8 cellular contexts compared by ENCODE assay signal in genomic region chr3:49171775-49172500, GRCh38. TPM values are rescaled to one million over a fixed set of nuclear protein-coding genes. Genes with fewer than 3 reads are reported as not detected.
DNase-seq lines count a peak whose midpoint lies in the region; ATAC-seq and TF ChIP-seq lines count a peak whose summit lies in the region.

No MANE protein-coding gene starts in this region.

- H4K20me1 ChIP-seq in Karpas-422 (ENCODE audit: insufficient read depth, low read depth, low read length): no peaks in the 10 kb centered on the region

- H3K27ac ChIP-seq in Karpas-422 (ENCODE audit: low read length) (no peak overlapping the region), duodenal mucosa (ENCODE audit: low read depth, low read length) (peak overlapping the region; percentile 28)

- H3K4me1 ChIP-seq in Karpas-422 (ENCODE audit: low read length) (peaks cover 10% of the 10 kb centered on the region), duodenal mucosa (ENCODE audit: control insufficient read depth in 1 of 2, insufficient read depth in 2 of 2, low read length in 2 of 2) (peaks cover 23 to 30% of the 10 kb centered on the region in 2 donors)

- ATAC-seq in natural killer cell: no peak
- no peak for ATAC-seq in GM19351 (IDR thresholded peaks at IDR 0.05; ENCODE audit: unreplicated experiment)

- intact Hi-C loops in natural killer cell (cut with micrococcal nuclease): loop anchor here (1.0 kb wide), 1 partner anchor 277 kb away; no protein-coding TSS in a partner anchor

- no peaks in the 10 kb centered on the region for H3K9me3 Mint-ChIP-seq in natural killer cell

- no peak for TF ChIP-seq CTCF in natural killer cell (IDR thresholded peaks at IDR 0.05)

- no peak overlapping the region for H3K27ac Mint-ChIP-seq in natural killer cell

- H3K4me3 ChIP-seq in Karpas-422 (ENCODE audit: low read length) (peak overlapping the region; percentile 69), duodenal mucosa (ENCODE audit: low read depth in 1 of 2, low read length in 2 of 2) (peak overlapping the region; percentile 87 to 96)

- peak overlapping the region; percentile 97 for H3K4me2 ChIP-seq in Karpas-422 (ENCODE audit: low read depth, low read length, poor library complexity, severe bottlenecking)

- H3K9me2 ChIP-seq in Karpas-422 (replicated peaks; ENCODE audit: insufficient read depth, low read length): no peaks in the 10 kb centered on the region

- H3K4me3 Mint-ChIP-seq in natural killer cell: peak overlapping the region; percentile 56

- H3K9me3 ChIP-seq in Karpas-422 (ENCODE audit: low read length) (peaks cover 1% of the 10 kb centered on the region; the same call in 1 of the 2 replicates), duodenal mucosa (ENCODE audit: control insufficient read depth in 1 of 2, low read length in 2 of 2) (no peaks in the 10 kb centered on the region)

- H2AFZ ChIP-seq in Karpas-422 (ENCODE audit: low read length): peak overlapping the region; percentile 91

- H3K36me3 ChIP-seq in Karpas-422 (ENCODE audit: insufficient read depth, low read length): no peaks in the 10 kb centered on the region
- no peaks in the 10 kb centered on the region for H3K36me3 ChIP-seq in duodenal mucosa (ENCODE audit: control insufficient read depth in 1 of 2, insufficient read depth in 2 of 2, low read length in 2 of 2)

- H3K79me2 ChIP-seq in Karpas-422 (ENCODE audit: low read length): no peaks in the 10 kb centered on the region

- peaks cover 10 to 16% of the 10 kb centered on the region in 2 donors for H3K4me1 Mint-ChIP-seq in natural killer cell

- H3K9ac ChIP-seq in Karpas-422 (ENCODE audit: low read length) (peak overlapping the region; percentile 78), duodenal mucosa (ENCODE audit: low read depth in 1 of 2, low read length in 2 of 2) (peak overlapping the region; percentile 83 to 94)

- no peaks in the 10 kb centered on the region for H3K27me3 Mint-ChIP-seq in natural killer cell (ENCODE audit: low read depth in 2 of 2)

- H3K36me3 Mint-ChIP-seq in natural killer cell: no peaks in the 10 kb centered on the region

- H3K27me3 ChIP-seq in Karpas-422 (ENCODE audit: low read length): no peaks in the 10 kb centered on the region
- no peaks in the 10 kb centered on the region for H3K27me3 ChIP-seq in duodenal mucosa (ENCODE audit: control insufficient read depth in 1 of 2, insufficient read depth in 2 of 2, low read length in 2 of 2)

- DNase-seq in AG08396 (ENCODE audit: low spot score) (peak; percentile 45), Karpas-422 (peak; percentile 37), natural killer cell (no peak), D341Med (ENCODE audit: low spot score) (no peak), UCSD-AML1 (lab: John Stamatoyannopoulos, UW; ENCODE audit: unreplicated experiment) (no peak), DMS 273 (lab: John Stamatoyannopoulos, UW; ENCODE audit: unreplicated experiment) (no peak)

RNA-seq across cellular contexts. Expression of gene KLHDC8B, which starts 0.5 kb away (rescaled TPM):
- 8.4 and 16.5 TPM in 2 replicates for total RNA-seq in Karpas-422 (2014; rRNA removed; shearing (Covaris generic); ENCODE audit: low replicate concordance)
- total RNA-seq in natural killer cell: 1 to 10 TPM; 2.4 to 7.0 (median 3.5) TPM

RNA-seq across cellular contexts. Expression of gene CCDC71, which starts 5.8 kb away (rescaled TPM):
- total RNA-seq in Karpas-422 (2014; rRNA removed; shearing (Covaris generic); ENCODE audit: low replicate concordance): 18.4 and 22.0 TPM in 2 replicates
- 10 to 100 TPM; 13.8 to 20.6 (median 15.6) TPM for total RNA-seq in natural killer cell

RNA-seq across cellular contexts. Expression of gene LAMB2, which starts 39.1 kb away (rescaled TPM):
- total RNA-seq in Karpas-422 (2014; rRNA removed; shearing (Covaris generic); ENCODE audit: low replicate concordance): 3.8 TPM in 1 of 2 replicates, not detected in the other
- 1 to 10 TPM in 2 of 3 donors, under 1 TPM in 1; 0.75 to 1.7 (median 1.2) TPM for total RNA-seq in natural killer cell

RNA-seq across cellular contexts. Expression of gene USP19, which starts 51.3 kb away (rescaled TPM):
- 31.5 and 111 TPM in 2 replicates for total RNA-seq in Karpas-422 (2014; rRNA removed; shearing (Covaris generic); ENCODE audit: low replicate concordance)
- 10 to 100 TPM; 68.6 to 71.5 (median 68.6) TPM for total RNA-seq in natural killer cell

Comparison
In these comparisons a context has a peak if more than half of its experiments do, and no peak if none do; other contexts are left out.
1. DNase-seq: peak in AG08396 (single experiment) and Karpas-422 (single experiment); none in natural killer cell (single experiment), D341Med (single experiment), UCSD-AML1 (single experiment) and DMS 273 (single experiment).